In genomic region chr18:10930078-10930477, GRCh38 we compare ENCODE assay signal across 25 cellular contexts.
A peak's percentile ranks its signal among the peaks of the same experiment; 100 is the strongest.
DNase-seq lines count a peak whose midpoint lies in the region; ATAC-seq, FAIRE-seq and TF ChIP-seq lines count a peak whose summit lies in the region.
"Had no signal": no experiment of that assay in that cellular context is flagged by ENCODE, and none has a peak within 500 bp of the region (broad histone marks: within the 10 kb centered on the region; RNA-seq: fewer than 3 reads in every experiment).

No MANE protein-coding gene starts in this region.

- H3K4me1 ChIP-seq in HUES64 (ENCODE audit: insufficient read depth, low read length) (peaks cover 47% of the 10 kb centered on the region), GM12878 (ENCODE audit: control insufficient read depth, insufficient read depth, low read length) (peaks cover 37% of the 10 kb centered on the region), iPS-18a (ENCODE audit: control insufficient read depth, low read depth, low read length) (peaks cover 48% of the 10 kb centered on the region), osteoblast (ENCODE audit: insufficient read depth, low read length) (peaks cover 21% of the 10 kb centered on the region)

- H3K79me2 ChIP-seq in GM12878 (ENCODE audit: control insufficient read depth, insufficient read depth, low read length), result peaks cover 8% of the 10 kb centered on the region
- H3K79me2 ChIP-seq in osteoblast (ENCODE audit: insufficient read depth, low read length), result no peaks in the 10 kb centered on the region

- H3K27me3 ChIP-seq in HUES64 (ENCODE audit: insufficient read depth, low read length) (no peaks in the 10 kb centered on the region), GM12878 (replicated peaks in 1 of 2; ENCODE audit: control insufficient read depth in 2 of 2, insufficient read depth in 2 of 2, low read length in 1 of 2) (no peaks in the 10 kb centered on the region), iPS-18a (ENCODE audit: control insufficient read depth, insufficient read depth, low read length) (no peaks in the 10 kb centered on the region), osteoblast (ENCODE audit: insufficient read depth, low read length) (no peaks in the 10 kb centered on the region)

- no peak for TF ChIP-seq CTCF in GM12878 (IDR thresholded peaks at IDR 0.05 in 2 of 3, conservative IDR thresholded peaks at IDR 0.05 in 1 of 3; ENCODE audit: control insufficient read depth in 2 of 3, extremely low read depth in 1 of 3, insufficient read depth in 1 of 3, low read depth in 3 of 3, low read length in 3 of 3)
- no peak for TF ChIP-seq CTCF in osteoblast (IDR thresholded peaks at IDR 0.05; ENCODE audit: extremely low read depth, low read depth, low read length)

- H3K4me2 ChIP-seq in GM12878 (ENCODE audit: control insufficient read depth, insufficient read depth) (no peak overlapping the region), osteoblast (ENCODE audit: insufficient read depth, low read length) (no peak overlapping the region)

- no peak for TF ChIP-seq RAD21 in GM12878 (IDR thresholded peaks at IDR 0.05; ENCODE audit: insufficient read depth, low read depth, low read length)

- TF ChIP-seq POLR2A in GM12878 (IDR thresholded peaks at IDR 0.05; ENCODE audit: low read depth, low read length), result no peak

- no TSS peak for BruUV-seq in GM12878 (replicated peaks; lab: Mats Ljungman, UMichigan)

- H2AFZ ChIP-seq in GM12878 (ENCODE audit: control insufficient read depth, low read depth, low read length) (no peak overlapping the region), osteoblast (ENCODE audit: low read length) (no peak overlapping the region)

- no peak for TF ChIP-seq EP300 in GM12878 (IDR thresholded peaks at IDR 0.05; ENCODE audit: borderline replicate concordance in 1 of 2, control insufficient read depth in 1 of 2, low read depth in 2 of 2, low read length in 2 of 2)

- H3K4me3 ChIP-seq in HUES64 (ENCODE audit: low read length) (no peak overlapping the region), GM12878 (no peak overlapping the region), iPS-18a (ENCODE audit: low read length) (peak overlapping the region; percentile 3), osteoblast (ENCODE audit: insufficient read depth, low read length) (no peak overlapping the region)

- no peak for FAIRE-seq in GM12878 (lab: Jason Lieb, UNC)

- SMC1A ChIA-PET in GM12878 (lab: Charles Lee; ENCODE audit: uncharacterized antibody, unreplicated experiment), result interaction anchor here (0.6 to 6.8 kb wide), 12 partner anchors 9 to 224 kb away, joined by 3 to 71 read pairs (median 5); no protein-coding TSS in a partner anchor

- in situ Hi-C loops in GM12878 (cut with MboI), result no loop called here

- H3K9me3 ChIP-seq in HUES64 (ENCODE audit: insufficient read depth, low read depth, low read length), result no peaks in the 10 kb centered on the region
- H3K9me3 ChIP-seq in GM12878 (replicated peaks; ENCODE audit: control insufficient read depth, insufficient read depth, low read length), result peaks cover 18% of the 10 kb centered on the region
- no peaks in the 10 kb centered on the region for H3K9me3 ChIP-seq in iPS-18a (ENCODE audit: control insufficient read depth, low read depth, low read length)
- H3K9me3 ChIP-seq in osteoblast (ENCODE audit: low read depth, low read length), result no peaks in the 10 kb centered on the region

- H4K20me1 ChIP-seq in GM12878 (ENCODE audit: control insufficient read depth, insufficient read depth) (no peaks in the 10 kb centered on the region), osteoblast (ENCODE audit: insufficient read depth, low read length) (no peaks in the 10 kb centered on the region)

- H3K9ac ChIP-seq in HUES64 (ENCODE audit: low read depth, low read length) (no peak overlapping the region), GM12878 (ENCODE audit: control insufficient read depth, insufficient read depth, low read length) (no peak overlapping the region), iPS-18a (ENCODE audit: low read length) (no peak overlapping the region)

- ATAC-seq in GM12878, result no peak
- no peak for ATAC-seq in GM18868 (IDR thresholded peaks at IDR 0.05; ENCODE audit: unreplicated experiment)
- ATAC-seq in HG02678 (IDR thresholded peaks at IDR 0.05; ENCODE audit: unreplicated experiment), result no peak
- ATAC-seq: CD8-positive, alpha-beta T cell; Panc1 had no signal

- H3K36me3 ChIP-seq in HUES64 (ENCODE audit: insufficient read depth, low read length) (no peaks in the 10 kb centered on the region), GM12878 (ENCODE audit: control insufficient read depth in 2 of 2, insufficient read depth in 2 of 2, low read length in 1 of 2) (peaks cover 0 to 3% of the 10 kb centered on the region in 2 experiments; a peak in 1 of 4 replicates), iPS-18a (ENCODE audit: control insufficient read depth, low read depth, low read length) (no peaks in the 10 kb centered on the region), osteoblast (ENCODE audit: insufficient read depth, low read length) (no peaks in the 10 kb centered on the region)

- CTCF ChIA-PET in GM12878 (lab: Yijun Ruan, JAX), result interaction anchor here (0.7 to 2.1 kb wide), 4 partner anchors 55 to 224 kb away, joined by 3 to 9 read pairs (median 4); no protein-coding TSS in a partner anchor

- intact Hi-C loops in GM12878 (cut with micrococcal nuclease; ENCODE audit: unreplicated experiment), result no loop called here

- DNase-seq in GM12878 (ENCODE audit: low read depth, low spot score), result no peak
- DNase-seq in NCI-H1417 treated with DMSO at 0.1 percent for 48 hours (lab: John Stamatoyannopoulos, UW), result no peak
- DNase-seq in osteoblast (ENCODE audit: insufficient read length, low spot score, missing footprints), result no peak
- DNase-seq: CD8-positive, alpha-beta T cell; DMS 273 treated with DMSO at 0.1 percent for 48 hours; DMS79; EL; GF-D8; H7; Kasumi-1; NCI-H1105; NCI-H146; NCI-H2029; NCI-H446 treated with DMSO at 0.1 percent for 48 hours; NCI-H526; NCI-H82; NK-92 treated with Interleukin-12 subunit alpha and Interleukin-12 subunit beta, amount 100 ng/mL, for 24 hours; SHP77 treated with DMSO at 0.1 percent for 48 hours; T-helper 1 cell had no signal

- POLR2A ChIA-PET in GM12878 (lab: Charles Lee), result interaction anchor here (1.3 to 2.1 kb wide), 3 partner anchors 9 to 31 kb away, joined by 4 to 8 read pairs (median 6); no protein-coding TSS in a partner anchor

- 6% methylated on average over 2 of the region's 2 CpGs for WGBS in HUES64
- WGBS in GM12878 (ENCODE audit: insufficient coverage, insufficient replicate concordance, low lambda C conversion rate, missing lambda C conversion rate), result 85% methylated on average over 2 of the region's 2 CpGs

- peak overlapping the region; percentile 67; the same call in 1 of the 2 replicates for H3K27ac ChIP-seq in HUES64 (ENCODE audit: low read depth, low read length)
- peak overlapping the region; percentile 96 for H3K27ac ChIP-seq in GM12878 (ENCODE audit: control insufficient read depth, insufficient read depth)
- H3K27ac ChIP-seq in iPS-18a (ENCODE audit: low read length), result no peak overlapping the region
- H3K27ac ChIP-seq in osteoblast (ENCODE audit: low read depth, low read length), result no peak overlapping the region
- H3K27ac ChIP-seq: C4-2B had no signal

- RAD21 ChIA-PET in GM12878 (lab: Charles Lee; ENCODE audit: unreplicated experiment), result interaction anchor here (1.0 to 2.0 kb wide), 6 partner anchors 21 to 112 kb away, joined by 3 to 7 read pairs (median 4); no protein-coding TSS in a partner anchor

TF ChIP-seq in GM12878, 131 proteins besides CTCF, POLR2A, EP300 and RAD21:
- TF ChIP-seq ZBED1 (IDR thresholded peaks at IDR 0.05; ENCODE audit: borderline replicate concordance) (no peak), BCL3 (IDR thresholded peaks at IDR 0.05; ENCODE audit: borderline replicate concordance, insufficient read depth, low read depth, low read length, poor library complexity, severe bottlenecking) (no peak), MTA3 (IDR thresholded peaks at IDR 0.05; ENCODE audit: borderline replicate concordance, low read length) (no peak), KDM1A (IDR thresholded peaks at IDR 0.05; ENCODE audit: borderline replicate concordance) (no peak), MTA2 (IDR thresholded peaks at IDR 0.05; ENCODE audit: low read depth) (no peak)
TF ChIP-seq in GM12878: peak in this region for 0.

Comparison
In these comparisons a context has a peak if more than half of its experiments do, and no peak if none do; other contexts are left out.
1. H3K27ac ChIP-seq: peak in HUES64 (single experiment) and GM12878 (single experiment); none in iPS-18a (single experiment) and osteoblast (single experiment).